Comparison of ENCODE assay signal across 36 cellular contexts in the genomic region with DNA sequence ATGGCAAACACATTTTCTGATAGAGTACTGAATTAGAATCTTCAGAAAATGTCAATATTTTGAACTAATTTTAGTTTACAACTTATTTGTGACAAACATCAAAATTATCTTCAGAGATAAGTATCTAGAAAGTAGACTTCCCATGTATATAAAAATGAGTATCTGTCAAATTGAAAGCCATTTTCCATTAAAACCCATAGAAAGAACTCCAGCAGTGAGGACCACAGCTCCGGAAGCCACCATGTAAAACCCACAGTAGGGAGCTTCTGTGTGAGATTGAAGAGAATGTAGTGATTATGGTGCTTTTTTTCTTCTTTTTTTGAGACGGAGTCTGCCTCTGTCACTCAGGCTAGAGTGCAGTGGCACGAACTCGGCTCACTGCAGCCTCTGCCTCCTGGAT.
DNase-seq lines count a peak whose midpoint lies in the region; ATAC-seq, FAIRE-seq and TF ChIP-seq lines count a peak whose summit lies in the region.
"Had no signal": no experiment of that assay in that cellular context is flagged by ENCODE, and none has a peak within 500 bp of the region (broad histone marks: within the 10 kb centered on the region; RNA-seq: fewer than 3 reads in every experiment).

No MANE protein-coding gene starts in this region.

- no peak for TF ChIP-seq RAD21 in K562 (CRISPR knock-in tag; conservative IDR thresholded peaks at IDR 0.05 in 1 of 2, IDR thresholded peaks at IDR 0.05 in 1 of 2)

- intact Hi-C loops in A673 (cut with micrococcal nuclease; ENCODE audit: unreplicated experiment) = no loop called here
- intact Hi-C loops in K562 (cut with micrococcal nuclease) = no loop called here

- WGBS in K562 (ENCODE audit: insufficient coverage, low coverage, missing lambda C conversion rate) = 0% methylated on average over 4 of the region's 4 CpGs

- H3K4me3 ChIP-seq in A673 (ENCODE audit: low read depth, low read length, poor library complexity, severe bottlenecking) = no peak overlapping the region
- H3K4me3 ChIP-seq in SK-N-MC = no peak overlapping the region
- no peak overlapping the region for H3K4me3 ChIP-seq in K562
- no peak overlapping the region for H3K4me3 ChIP-seq in CD8-positive, alpha-beta memory T cell (ENCODE audit: low read length)
- H3K4me3 ChIP-seq: A549; BLaER1; BLaER1 treated with 17β-estradiol and CSF1 and Interleukin-3, amounts not matched to agents 10 nM and 100 nM had no signal

- no peak overlapping the region for H2AFZ ChIP-seq in K562 (ENCODE audit: low read depth, low read length)

- peak; percentile 29 for FAIRE-seq in K562 (lab: Jason Lieb, UNC)
- FAIRE-seq: A204.1, A549, D721Med had no signal

- no peaks in the 10 kb centered on the region for H3K9me3 ChIP-seq in A673 (ENCODE audit: low read depth, low read length, poor library complexity, severe bottlenecking)
- H3K9me3 ChIP-seq in SK-N-MC (ENCODE audit: low read depth, low read length) = no peaks in the 10 kb centered on the region
- H3K9me3 ChIP-seq in K562 (replicated peaks; ENCODE audit: control insufficient read depth, insufficient read depth, low read depth, low read length) = no peaks in the 10 kb centered on the region
- H3K9me3 ChIP-seq in CD8-positive, alpha-beta memory T cell (ENCODE audit: low read length) = no peaks in the 10 kb centered on the region
- H3K9me3 ChIP-seq: A549; BE2C; BLaER1; BLaER1 treated with 17β-estradiol and CSF1 and Interleukin-3, amounts not matched to agents 10 nM and 100 nM; Caco-2 had no signal

- H4K20me1 ChIP-seq in K562 (replicated peaks; ENCODE audit: control insufficient read depth, insufficient read depth, low read length) = no peaks in the 10 kb centered on the region
- H4K20me1 ChIP-seq: BLaER1; BLaER1 treated with 17β-estradiol and CSF1 and Interleukin-3, amounts not matched to agents 10 nM and 100 nM had no signal

- H3K9me3 Mint-ChIP-seq in CD8-positive, alpha-beta memory T cell = peaks cover 0 to 10% (median 8%) of the 10 kb centered on the region in 5 donors

- H3K27ac Mint-ChIP-seq in CD8-positive, alpha-beta memory T cell = no peak overlapping the region
- H3K27ac Mint-ChIP-seq: B cell; CD14-positive monocyte; CD4-positive, alpha-beta memory T cell; CD4-positive, alpha-beta T cell; CD4-positive, CD25-positive, alpha-beta regulatory T cell; CD8-positive, alpha-beta T cell had no signal

- no peak overlapping the region for H3K4me3 Mint-ChIP-seq in CD8-positive, alpha-beta memory T cell
- H3K4me3 Mint-ChIP-seq: B cell; CD14-positive monocyte; CD4-positive, alpha-beta memory T cell; CD4-positive, alpha-beta T cell; CD4-positive, CD25-positive, alpha-beta regulatory T cell; CD8-positive, alpha-beta T cell had no signal

- H3K36me3 ChIP-seq in A673 (ENCODE audit: insufficient read depth, low read length, poor library complexity, severe bottlenecking) = no peaks in the 10 kb centered on the region
- H3K36me3 ChIP-seq in SK-N-MC (ENCODE audit: insufficient read depth, low read length) = no peaks in the 10 kb centered on the region
- H3K36me3 ChIP-seq in K562 (ENCODE audit: control insufficient read depth, insufficient read depth, low read length) = no peaks in the 10 kb centered on the region
- no peaks in the 10 kb centered on the region for H3K36me3 ChIP-seq in CD8-positive, alpha-beta memory T cell (ENCODE audit: insufficient read depth, low read length)
- H3K36me3 ChIP-seq: BE2C; BLaER1; BLaER1 treated with 17β-estradiol and CSF1 and Interleukin-3, amounts not matched to agents 10 nM and 100 nM had no signal

- H3K9ac ChIP-seq in SK-N-MC (ENCODE audit: insufficient read length) (no peak overlapping the region), K562 (ENCODE audit: insufficient read depth in 1 of 2, low read depth in 2 of 2, low read length in 2 of 2) (no peak overlapping the region)
- H3K9ac ChIP-seq: BLaER1; BLaER1 treated with 17β-estradiol and CSF1 and Interleukin-3, amounts not matched to agents 10 nM and 100 nM had no signal

- no peak overlapping the region for H3K4me2 ChIP-seq in K562 (ENCODE audit: insufficient read depth, low read length)
- H3K4me2 ChIP-seq: A549; BLaER1; BLaER1 treated with 17β-estradiol and CSF1 and Interleukin-3, amounts not matched to agents 10 nM and 100 nM had no signal

- TF ChIP-seq CTCF in A673 (conservative IDR thresholded peaks at IDR 0.05; ENCODE audit: low read depth, low read length) = no peak
- no peak for TF ChIP-seq CTCF in K562 (IDR thresholded peaks at IDR 0.05 in 2 of 3, conservative IDR thresholded peaks at IDR 0.05 in 1 of 3; ENCODE audit: insufficient read depth in 2 of 3, low read depth in 1 of 3, low read length in 3 of 3)

- in situ Hi-C loops in K562 (cut with MboI) = no loop called here

- no peaks in the 10 kb centered on the region for H3K36me3 Mint-ChIP-seq in CD8-positive, alpha-beta memory T cell
- H3K36me3 Mint-ChIP-seq: CD14-positive monocyte; CD4-positive, alpha-beta memory T cell; CD4-positive, CD25-positive, alpha-beta regulatory T cell; CD8-positive, alpha-beta T cell had no signal

- no peak overlapping the region for H3K27ac ChIP-seq in A673 (ENCODE audit: low read depth, low read length, poor library complexity, severe bottlenecking)
- no peak overlapping the region for H3K27ac ChIP-seq in SK-N-MC
- H3K27ac ChIP-seq in K562 (ENCODE audit: extremely low read depth, low read depth, low read length) = no peak overlapping the region
- no peak overlapping the region for H3K27ac ChIP-seq in CD8-positive, alpha-beta memory T cell (ENCODE audit: low read depth, low read length)
- H3K27ac ChIP-seq: 22Rv1; A549; BLaER1; BLaER1 treated with 17β-estradiol and CSF1 and Interleukin-3, amounts not matched to agents 10 nM and 100 nM; C4-2B had no signal

- ATAC-seq in K562 (no peak), HG02642 (IDR thresholded peaks at IDR 0.05; ENCODE audit: poor library complexity, unreplicated experiment) (no peak)
- ATAC-seq: A549; CD8-positive, alpha-beta T cell had no signal

- no peaks in the 10 kb centered on the region for H3K9me1 ChIP-seq in K562 (ENCODE audit: control insufficient read depth, insufficient read depth, low read length)

- H3K79me2 ChIP-seq in K562 (ENCODE audit: control insufficient read depth, insufficient read depth, low read length) = no peaks in the 10 kb centered on the region

- BruUV-seq in A673 (replicated peaks; lab: Mats Ljungman, UMichigan) (no TSS peak), K562 (replicated peaks; lab: Mats Ljungman, UMichigan) (no TSS peak)

- CTCF ChIA-PET in A673 (lab: Charles Lee) (no interaction called here), K562 (lab: Yijun Ruan, JAX; ENCODE audit: low intra/inter-chr PET ratio) (no interaction called here)
- CTCF ChIA-PET in CD8-positive, alpha-beta memory T cell (lab: Charles Lee) = no interaction called here

- DNase-seq in NCI-H2081 (lab: John Stamatoyannopoulos, UW) (peak; percentile 38 to 78), NCI-H2081 treated with DMSO at 0.1 percent for 48 hours (lab: John Stamatoyannopoulos, UW) (no peak), A673 (ENCODE audit: low spot score) (peak; percentile 81), SK-N-MC (ENCODE audit: low read depth, low spot score) (peak; percentile 67), K562 (ENCODE audit: extremely low read depth in 1 of 4, low spot score in 3 of 4) (no peak), NCI-H2107 treated with DMSO at 0.1 percent for 48 hours (lab: John Stamatoyannopoulos, UW; ENCODE audit: unreplicated experiment) (no peak)
- DNase-seq in CD8-positive, alpha-beta memory T cell = no peak
- DNase-seq: 8988T; ACHN; AML-193; BE2C; C1 segment of cervical spinal cord; Caco-2; Calu3; CD4-positive, alpha-beta memory T cell; CD4-positive, alpha-beta T cell; CD4-positive, CD25-positive, alpha-beta regulatory T cell; CD8-positive, alpha-beta T cell; COR-L47; DMS 273 treated with DMSO at 0.1 percent for 48 hours; DMS153; DMS53; DMS79; DMS79 treated with DMSO at 0.1 percent for 48 hours; DND-41; EL had no signal

- TF ChIP-seq EP300 in K562 (IDR thresholded peaks at IDR 0.05; ENCODE audit: low read length) = no peak

- H3K4me1 Mint-ChIP-seq in CD8-positive, alpha-beta memory T cell = no peaks in the 10 kb centered on the region
- H3K4me1 Mint-ChIP-seq: B cell; CD14-positive monocyte; CD4-positive, alpha-beta memory T cell; CD4-positive, CD25-positive, alpha-beta regulatory T cell had no signal

- no peaks in the 10 kb centered on the region for H3K27me3 Mint-ChIP-seq in CD8-positive, alpha-beta memory T cell
- H3K27me3 Mint-ChIP-seq: B cell; CD4-positive, alpha-beta memory T cell; CD4-positive, alpha-beta T cell; CD4-positive, CD25-positive, alpha-beta regulatory T cell had no signal

- no peaks in the 10 kb centered on the region for H3K4me1 ChIP-seq in A673 (ENCODE audit: insufficient read depth, low read length, poor library complexity, severe bottlenecking)
- no peaks in the 10 kb centered on the region for H3K4me1 ChIP-seq in K562 (replicated peaks in 1 of 2; ENCODE audit: control insufficient read depth in 2 of 2, insufficient read depth in 2 of 2, low read length in 2 of 2)
- H3K4me1 ChIP-seq in CD8-positive, alpha-beta memory T cell (ENCODE audit: insufficient read depth, low read length) = no peaks in the 10 kb centered on the region
- H3K4me1 ChIP-seq: A549; BE2C; BLaER1; BLaER1 treated with 17β-estradiol and CSF1 and Interleukin-3, amounts not matched to agents 10 nM and 100 nM; Caco-2 had no signal

- H3K27me3 ChIP-seq in A673 (replicated peaks; ENCODE audit: insufficient read depth, low read depth, low read length, poor library complexity) (peaks cover 9% of the 10 kb centered on the region), K562 (ENCODE audit: control insufficient read depth in 2 of 2, insufficient read depth in 2 of 2, low read length in 2 of 2) (no peaks in the 10 kb centered on the region; a peak in 1 of 5 replicates)
- no peaks in the 10 kb centered on the region for H3K27me3 ChIP-seq in CD8-positive, alpha-beta memory T cell (ENCODE audit: insufficient read depth, low read length, poor library complexity, severe bottlenecking)
- H3K27me3 ChIP-seq: BE2C; BLaER1; BLaER1 treated with 17β-estradiol and CSF1 and Interleukin-3, amounts not matched to agents 10 nM and 100 nM had no signal

- POLR2A ChIA-PET in A673 (lab: Charles Lee; ENCODE audit: low non-redundant PET) = no interaction called here
- POLR2A ChIA-PET in K562 (lab: Yijun Ruan, JAX) = no interaction called here
- POLR2A ChIA-PET in CD8-positive, alpha-beta memory T cell (lab: Charles Lee) = no interaction called here

- TF ChIP-seq POLR2A in K562 (conservative IDR thresholded peaks at IDR 0.05) = no peak

TF ChIP-seq in K562, 482 proteins besides CTCF, POLR2A, EP300 and RAD21 (continues in another document):
- TF ChIP-seq CXXC5 (CRISPR knock-in tag; IDR thresholded peaks at IDR 0.05) (no peak), RHOXF2B (CRISPR knock-in tag; conservative IDR thresholded peaks at IDR 0.05) (no peak), ZNF408 (CRISPR knock-in tag; IDR thresholded peaks at IDR 0.05; ENCODE audit: low read depth) (no peak), PHF20 (IDR thresholded peaks at IDR 0.05; ENCODE audit: partially characterized antibody) (no peak), KAT8 (IDR thresholded peaks at IDR 0.05; ENCODE audit: low read depth) (no peak)
- TF ChIP-seq, protein P1, sequence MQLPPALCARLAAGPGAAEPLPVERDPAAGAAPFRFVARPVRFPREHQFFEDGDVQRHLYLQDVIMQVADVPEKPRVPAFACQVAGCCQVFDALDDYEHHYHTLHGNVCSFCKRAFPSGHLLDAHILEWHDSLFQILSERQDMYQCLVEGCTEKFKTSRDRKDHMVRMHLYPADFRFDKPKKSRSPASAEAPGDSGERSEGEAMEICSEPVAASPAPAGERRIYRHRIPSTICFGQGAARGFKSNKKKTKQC (CRISPR knock-in tag; IDR thresholded peaks at IDR 0.05) = no peak

Comparison
In these comparisons a context has a peak if more than half of its experiments do, and no peak if none do; other contexts are left out.
1. DNase-seq: peak in NCI-H2081 (2 of 2), A673 (single experiment) and SK-N-MC (single experiment); none in NCI-H2081 treated with DMSO at 0.1 percent for 48 hours (single experiment), K562 (0 of 4), CD8-positive, alpha-beta memory T cell (0 of 5) and NCI-H2107 treated with DMSO at 0.1 percent for 48 hours (single experiment).